29 cellular contexts compared by ENCODE assay signal in genomic region chr2:70331012-70331411, GRCh38.
"Had no signal": no experiment of that assay in that cellular context is flagged by ENCODE, and none has a peak within 500 bp of the region (broad histone marks: within the 10 kb centered on the region; RNA-seq: fewer than 3 reads in every experiment).

No MANE protein-coding gene starts in this region.

- H2AFZ ChIP-seq: parathyroid adenoma had no signal

- H3K27ac ChIP-seq: ovary, parathyroid adenoma, psoas muscle, right lobe of liver, sigmoid colon, stomach, thoracic aorta, thyroid gland, tibial nerve, upper lobe of left lung, vagina had no signal

- H3K4me1 ChIP-seq: parathyroid adenoma, psoas muscle, right lobe of liver, sigmoid colon, tibial nerve, upper lobe of left lung, vagina had no signal

- H3K9ac ChIP-seq: parathyroid adenoma had no signal

- H3K4me3 Mint-ChIP-seq: natural killer cell treated with Interleukin-12 subunit alpha and Interleukin-12 subunit beta and Interleukin-15 and Interleukin-18, amount 100 ng/mL, for 72 hours; nephron progenitor cell; neural crest cell; stimulated activated effector memory CD8-positive, alpha-beta T cell treated with anti-CD3 and anti-CD28 coated beads, Interleukin-12 subunit alpha, Interleukin-12 subunit beta, amount 100 ng/mL, for 72 hours; stimulated activated naive B cell treated with anti-CD40 and anti-IgM and Interleukin-4, amounts not matched to agents 10 μg/mL and 1 μg/mL and 100 μg/mL, for 72 hours; stimulated activated naive CD8-positive, alpha-beta T cell treated with anti-CD3 and anti-CD28 coated beads, Interleukin-15, Interleukin-2, amounts not matched to agents 100 ng/mL and 50 ng/mL, for 24 hours had no signal

- H3K9me3 Mint-ChIP-seq: natural killer cell treated with Interleukin-12 subunit alpha and Interleukin-12 subunit beta and Interleukin-15 and Interleukin-18, amount 100 ng/mL, for 72 hours; nephron progenitor cell; neural crest cell; stimulated activated effector memory CD8-positive, alpha-beta T cell treated with anti-CD3 and anti-CD28 coated beads, Interleukin-12 subunit alpha, Interleukin-12 subunit beta, amount 100 ng/mL, for 72 hours; stimulated activated naive B cell treated with anti-CD40 and anti-IgM and Interleukin-4, amounts not matched to agents 10 μg/mL and 1 μg/mL and 100 μg/mL, for 72 hours; stimulated activated naive CD8-positive, alpha-beta T cell treated with anti-CD3 and anti-CD28 coated beads, Interleukin-15, Interleukin-2, amounts not matched to agents 100 ng/mL and 50 ng/mL, for 24 hours had no signal

- ATAC-seq: psoas muscle; right cardiac atrium; right lobe of liver; stimulated activated effector memory CD8-positive, alpha-beta T cell treated with anti-CD3 and anti-CD28 coated beads, Interleukin-12 subunit alpha, Interleukin-12 subunit beta, amount 100 ng/mL, for 72 hours; stimulated activated naive B cell treated with anti-CD40 and anti-IgM and Interleukin-4, amounts not matched to agents 10 μg/mL and 1 μg/mL and 100 μg/mL, for 72 hours had no signal

- H3K36me3 Mint-ChIP-seq: natural killer cell treated with Interleukin-12 subunit alpha and Interleukin-12 subunit beta and Interleukin-15 and Interleukin-18, amount 100 ng/mL, for 72 hours; stimulated activated effector memory CD8-positive, alpha-beta T cell treated with anti-CD3 and anti-CD28 coated beads, Interleukin-12 subunit alpha, Interleukin-12 subunit beta, amount 100 ng/mL, for 72 hours; stimulated activated naive B cell treated with anti-CD40 and anti-IgM and Interleukin-4, amounts not matched to agents 10 μg/mL and 1 μg/mL and 100 μg/mL, for 72 hours had no signal

- H3K9me3 ChIP-seq: ovary, psoas muscle, right lobe of liver, sigmoid colon, stomach, thoracic aorta, thyroid gland, tibial nerve, upper lobe of left lung, vagina had no signal

- H3K27me3 Mint-ChIP-seq: progenitor cell of endocrine pancreas had no signal

- H3K27ac Mint-ChIP-seq: natural killer cell treated with Interleukin-12 subunit alpha and Interleukin-12 subunit beta and Interleukin-15 and Interleukin-18, amount 100 ng/mL, for 72 hours; nephron progenitor cell; progenitor cell of endocrine pancreas; stimulated activated effector memory CD8-positive, alpha-beta T cell treated with anti-CD3 and anti-CD28 coated beads, Interleukin-12 subunit alpha, Interleukin-12 subunit beta, amount 100 ng/mL, for 72 hours; stimulated activated naive B cell treated with anti-CD40 and anti-IgM and Interleukin-4, amounts not matched to agents 10 μg/mL and 1 μg/mL and 100 μg/mL, for 72 hours; stimulated activated naive CD8-positive, alpha-beta T cell treated with anti-CD3 and anti-CD28 coated beads, Interleukin-15, Interleukin-2, amounts not matched to agents 100 ng/mL and 50 ng/mL, for 24 hours had no signal

- H3K36me3 ChIP-seq: ovary, right lobe of liver, sigmoid colon, stomach, thoracic aorta, thyroid gland, tibial nerve, upper lobe of left lung, vagina had no signal

- DNase-seq: nephron progenitor cell; occipital lobe; ovary; posterior cingulate gyrus; psoas muscle; right cardiac atrium; right lobe of liver; sigmoid colon; small intestine; stimulated activated CD4-positive, alpha-beta T cell treated with anti-CD3 and anti-CD28 coated beads, Interleukin-15, amount 100 ng/mL, for 24 hours; stimulated activated CD4-positive, alpha-beta T cell treated with anti-CD3 and anti-CD28 coated beads, Interleukin-2, amount 100 ng/mL, for 24 hours; stimulated activated CD4-positive, alpha-beta T cell treated with anti-CD3 and anti-CD28 coated beads, Interleukin-2, amount 100 ng/mL, for 48 hours; stimulated activated CD4-positive, alpha-beta T cell treated with anti-CD3 and anti-CD28 coated beads, Interleukin-4, amount 100 ng/mL, for 24 hours; stimulated activated naive B cell treated with anti-CD40 and anti-IgM and Interleukin-4, amounts not matched to agents 10 μg/mL and 1 μg/mL and 100 μg/mL, for 72 hours; stimulated activated naive CD4-positive, alpha-beta T cell treated with Interleukin-2 at 50 U/mL for 16 hours; stomach; thyroid gland; trophoblast cell; upper lobe of left lung had no signal

- H3K27me3 ChIP-seq: ovary, right lobe of liver, sigmoid colon, thyroid gland, tibial nerve, upper lobe of left lung, vagina had no signal

- H3K4me1 Mint-ChIP-seq: neural crest cell; stimulated activated effector memory CD8-positive, alpha-beta T cell treated with anti-CD3 and anti-CD28 coated beads, Interleukin-12 subunit alpha, Interleukin-12 subunit beta, amount 100 ng/mL, for 72 hours; stimulated activated naive B cell treated with anti-CD40 and anti-IgM and Interleukin-4, amounts not matched to agents 10 μg/mL and 1 μg/mL and 100 μg/mL, for 72 hours had no signal

- H3K4me3 ChIP-seq: ovary, psoas muscle, right lobe of liver, sigmoid colon, stomach, thoracic aorta, thyroid gland, tibial nerve, upper lobe of left lung, vagina had no signal

- FAIRE-seq: small intestine, urothelium cell line had no signal
